27 cellular contexts compared by ENCODE assay signal in the genomic region with DNA sequence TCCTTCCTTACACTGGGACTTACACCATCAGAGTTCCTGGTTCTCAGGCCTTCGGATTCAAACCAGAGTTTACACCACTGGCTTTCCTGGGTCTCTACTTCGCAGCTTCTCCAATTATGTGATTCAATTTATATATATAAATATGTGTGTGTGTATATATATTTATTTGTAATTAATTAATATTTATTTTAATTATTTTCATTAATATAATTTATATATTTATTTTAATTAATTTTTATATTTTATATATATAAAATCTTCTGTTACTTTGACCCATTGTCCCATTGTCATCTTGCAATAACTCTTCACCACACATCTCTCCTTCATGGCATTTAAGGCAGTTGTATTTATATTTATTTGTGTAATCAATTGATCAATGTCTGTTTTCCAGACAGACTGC. TPM values are rescaled to one million over a fixed set of nuclear protein-coding genes. Genes with fewer than 3 reads are reported as not detected.
"Had no signal": no experiment of that assay in that cellular context is flagged by ENCODE, and none has a peak within 500 bp of the region (broad histone marks: within the 10 kb centered on the region; RNA-seq: fewer than 3 reads in every experiment).

No MANE protein-coding gene starts in this region.

- H3K27ac ChIP-seq: heart left ventricle, left lung, lower lobe of right lung, parathyroid adenoma, right atrium auricular region, right lobe of liver, tibial nerve, upper lobe of right lung had no signal

- H3K4me3 Mint-ChIP-seq: immature natural killer cell; naive thymus-derived CD8-positive, alpha-beta T cell; nephron progenitor cell; stimulated activated memory B cell treated with anti-CD40 and anti-IgM and Interleukin-4, amounts not matched to agents 10 μg/mL and 1 μg/mL and 100 μg/mL, for 72 hours; stimulated activated naive CD8-positive, alpha-beta T cell treated with anti-CD3 and anti-CD28 coated beads, Interleukin-15, amount 100 ng/mL, for 72 hours had no signal

- FAIRE-seq: islet of Langerhans, kidney, urothelium cell line had no signal

- H3K4me1 Mint-ChIP-seq: immature natural killer cell; naive thymus-derived CD8-positive, alpha-beta T cell; stimulated activated memory B cell treated with anti-CD40 and anti-IgM and Interleukin-4, amounts not matched to agents 10 μg/mL and 1 μg/mL and 100 μg/mL, for 72 hours; stimulated activated naive CD8-positive, alpha-beta T cell treated with anti-CD3 and anti-CD28 coated beads, Interleukin-15, amount 100 ng/mL, for 72 hours had no signal

- H3K4me2 ChIP-seq: smooth muscle cell had no signal

- H3K27ac Mint-ChIP-seq: immature natural killer cell; nephron progenitor cell; stimulated activated memory B cell treated with anti-CD40 and anti-IgM and Interleukin-4, amounts not matched to agents 10 μg/mL and 1 μg/mL and 100 μg/mL, for 72 hours; stimulated activated naive CD8-positive, alpha-beta T cell treated with anti-CD3 and anti-CD28 coated beads, Interleukin-15, amount 100 ng/mL, for 72 hours had no signal

- H3K36me3 Mint-ChIP-seq: immature natural killer cell; naive thymus-derived CD8-positive, alpha-beta T cell; stimulated activated memory B cell treated with anti-CD40 and anti-IgM and Interleukin-4, amounts not matched to agents 10 μg/mL and 1 μg/mL and 100 μg/mL, for 72 hours had no signal

- H3K36me3 ChIP-seq: heart left ventricle, left lung, lower lobe of right lung, right atrium auricular region, right lobe of liver, tibial nerve, upper lobe of right lung had no signal

- ATAC-seq: heart left ventricle; left colon; left lung; lower lobe of right lung; naive thymus-derived CD8-positive, alpha-beta T cell; right lobe of liver; stimulated activated naive CD8-positive, alpha-beta T cell treated with anti-CD3 and anti-CD28 coated beads, Interleukin-15, amount 100 ng/mL, for 72 hours; upper lobe of right lung had no signal

- H2AFZ ChIP-seq: parathyroid adenoma had no signal

- H3K9ac ChIP-seq: parathyroid adenoma had no signal

- DNase-seq: heart left ventricle; hypothalamus; immature natural killer cell; kidney; left colon; left lung; lower lobe of right lung; mammary epithelial cell; mesenchymal stem cell; naive thymus-derived CD8-positive, alpha-beta T cell; nephron progenitor cell; right lobe of liver; stimulated activated CD4-positive, alpha-beta T cell treated with anti-CD3 and anti-CD28 coated beads, Interleukin-1b, Interleukin-23, amount 100 ng/mL, for 48 hours; stimulated activated CD4-positive, alpha-beta T cell treated with anti-CD3 and anti-CD28 coated beads, Interleukin-2, amount 100 ng/mL, for 48 hours; stimulated activated CD4-positive, alpha-beta T cell treated with anti-CD3 and anti-CD28 coated beads, Interleukin-4, amount 100 ng/mL, for 4 hours; stimulated activated CD8-positive, alpha-beta memory T cell treated with anti-CD3 and anti-CD28 coated beads, Interleukin-4, amount 100 ng/mL, for 48 hours; stimulated activated naive CD4-positive, alpha-beta T cell treated with Interleukin-2 at 50 U/mL for 16 hours; stimulated activated naive CD8-positive, alpha-beta T cell treated with anti-CD3 and anti-CD28 coated beads, Interleukin-15, amount 100 ng/mL, for 72 hours; substantia nigra; upper lobe of right lung had no signal

- H3K79me2 ChIP-seq: parathyroid adenoma had no signal

- H3K27me3 ChIP-seq: left lung, right atrium auricular region, right lobe of liver, tibial nerve, upper lobe of right lung had no signal

- H3K4me1 ChIP-seq: heart left ventricle, left lung, lower lobe of right lung, parathyroid adenoma, right atrium auricular region, right lobe of liver, tibial nerve, upper lobe of right lung had no signal

- H3K4me3 ChIP-seq: heart left ventricle, left lung, lower lobe of right lung, right atrium auricular region, right lobe of liver, smooth muscle cell, tibial nerve, upper lobe of right lung had no signal

- H3K9me3 ChIP-seq: left lung, lower lobe of right lung, right atrium auricular region, right lobe of liver, tibial nerve, upper lobe of right lung had no signal

- H3K9me3 Mint-ChIP-seq: stimulated activated memory B cell treated with anti-CD40 and anti-IgM and Interleukin-4, amounts not matched to agents 10 μg/mL and 1 μg/mL and 100 μg/mL, for 72 hours; stimulated activated naive CD8-positive, alpha-beta T cell treated with anti-CD3 and anti-CD28 coated beads, Interleukin-15, amount 100 ng/mL, for 72 hours had no signal

RNA-seq across cellular contexts. Expression of a gene that starts 28.4 kb away (rescaled TPM):
- polyA plus RNA-seq: immature natural killer cell had no signal
